8 cellular contexts compared by ENCODE assay signal in genomic region chr16:88383401-88384221, GRCh38. TPM values are rescaled to one million over a fixed set of nuclear protein-coding genes. Genes with fewer than 3 reads are reported as not detected.
DNase-seq lines count a peak whose midpoint lies in the region; ATAC-seq, FAIRE-seq and TF ChIP-seq lines count a peak whose summit lies in the region.

No MANE protein-coding gene starts in this region.

- FAIRE-seq in pancreas (lab: Jason Lieb, UNC), result no peak

- H3K4me1 ChIP-seq in foreskin keratinocyte (no peaks in the 10 kb centered on the region), pancreas (no peaks in the 10 kb centered on the region)

- no peak for ATAC-seq in foreskin keratinocyte
- peak in 3 of 4 donors; percentile 30 to 37 (median 36) for ATAC-seq in pancreas
- ATAC-seq in GM18861 (IDR thresholded peaks at IDR 0.05; ENCODE audit: unreplicated experiment), result no peak

- 2% methylated on average over 60 to 94 of the region's 94 CpGs for WGBS in pancreas, 2 donors

- H3K27ac ChIP-seq in foreskin keratinocyte (no peak overlapping the region), pancreas (no peak overlapping the region)

- intact Hi-C loops in pancreas (cut with DNase I), result no loop called here

- TF ChIP-seq CTCF in foreskin keratinocyte (conservative IDR thresholded peaks at IDR 0.05) (peak; percentile 51), pancreas (IDR thresholded peaks at IDR 0.05) (peak in 2 of 4 donors; percentile 17 to 32)

- H3K27me3 ChIP-seq in foreskin keratinocyte, result peaks cover 46% of the 10 kb centered on the region
- no peaks in the 10 kb centered on the region for H3K27me3 ChIP-seq in pancreas

- H3K36me3 ChIP-seq in pancreas, result no peaks in the 10 kb centered on the region

- H3K9me3 ChIP-seq in pancreas, result no peaks in the 10 kb centered on the region

- peak; percentile 72 for DNase-seq in D341Med (ENCODE audit: low spot score)
- DNase-seq in RPMI7951 (ENCODE audit: low read depth), result peak; percentile 54
- no peak for DNase-seq in foreskin keratinocyte
- DNase-seq in pancreas, result peak in 3 of 6 donors; percentile 33 to 71 (median 49)
- DNase-seq in NCI-H2107 (lab: John Stamatoyannopoulos, UW), result no peak
- no peak for DNase-seq in NCI-H128 (lab: John Stamatoyannopoulos, UW; ENCODE audit: unreplicated experiment)
- DNase-seq in NCI-H2196 treated with DMSO at 0.1 percent for 48 hours (lab: John Stamatoyannopoulos, UW; ENCODE audit: unreplicated experiment), result no peak

- peak overlapping the region in 2 of 4 donors; percentile 23 to 30 for H3K4me3 ChIP-seq in pancreas

RNA-seq across cellular contexts. Expression of gene ZNF469, which starts 0.9 kb away (rescaled TPM):
- total RNA-seq in RPMI7951 (2014; rRNA removed; shearing (Covaris generic)), result 0.12 and 0.39 TPM in 2 replicates
- total RNA-seq in foreskin keratinocyte (under 0.01 and 0.03 TPM in 2 replicates), pancreas (1 to 10 TPM in 1 of 6 donors, under 1 TPM in 5; 0.20 to 2.0 (median 0.39) TPM)
- polyA plus RNA-seq in foreskin keratinocyte (0.01 TPM in 1 of 2 replicates, not detected in the other), pancreas (under 1 TPM; 0.14 to 0.34 TPM)

Comparison
In these comparisons a context has a peak if more than half of its experiments do, and no peak if none do; other contexts are left out.
1. DNase-seq: peak in D341Med (single experiment) and RPMI7951 (single experiment); none in foreskin keratinocyte (0 of 2), NCI-H2107 (single experiment), NCI-H128 (single experiment) and NCI-H2196 treated with DMSO at 0.1 percent for 48 hours (single experiment).
2. ATAC-seq: peak in pancreas (3 of 4); none in foreskin keratinocyte (single experiment) and GM18861 (single experiment).